31 cellular contexts compared by ENCODE assay signal in the genomic region with DNA sequence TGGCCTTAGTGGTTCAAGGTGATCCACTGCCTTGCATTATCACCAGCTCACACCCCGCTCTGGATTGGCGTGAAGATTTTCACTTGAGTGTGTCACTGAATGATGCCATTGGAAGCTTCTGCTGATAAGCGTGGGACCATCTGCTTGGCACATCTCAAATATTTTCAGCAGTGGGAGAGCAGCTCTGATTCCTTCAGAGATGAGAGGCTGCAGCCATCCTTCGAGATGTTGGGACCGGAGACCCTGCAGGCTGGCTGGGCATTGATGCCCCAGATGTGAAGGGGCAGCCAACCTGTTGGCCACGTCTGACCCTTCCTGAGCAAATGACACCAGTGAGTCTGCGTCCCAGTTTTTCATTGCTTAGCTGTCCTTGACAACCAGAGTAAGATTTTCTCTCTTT. TPM values are rescaled to one million over a fixed set of nuclear protein-coding genes. Genes with fewer than 3 reads are reported as not detected.
"Had no signal": no experiment of that assay in that cellular context is flagged by ENCODE, and none has a peak within 500 bp of the region (broad histone marks: within the 10 kb centered on the region; RNA-seq: fewer than 3 reads in every experiment).

A gene (plus strand): TSS at position 187 of the 400 bp plus-strand sequence. CDS start 15,968 bp downstream, outside the sequence.

- DNase-seq: activated CD4-positive, alpha-beta T cell treated with anti-CD3 and anti-CD28 coated beads for 48 hours; activated CD4-positive, alpha-beta T cell treated with anti-CD3 and anti-CD28 coated beads, Interleukin-2, amount 50 U/mL, for 48 hours; activated CD8-positive, alpha-beta memory T cell treated with anti-CD3 and anti-CD28 coated beads for 24 hours; activated gamma-delta T cell treated with Interleukin-2 at 50 U/mL for 16 hours; activated naive CD8-positive, alpha-beta T cell treated with anti-CD3 and anti-CD28 coated beads, Interleukin-2, amount 50 U/mL, for 24 hours; effector memory CD4-positive, alpha-beta T cell; gastrocnemius medialis; left colon; mammary epithelial cell; naive thymus-derived CD8-positive, alpha-beta T cell; right lobe of liver; small intestine; stimulated activated CD4-positive, alpha-beta T cell treated with anti-CD3 and anti-CD28 coated beads, Interleukin-4, amount 100 ng/mL, for 24 hours; T-helper 17 cell; T1000; upper lobe of left lung; WERI-Rb-1 had no signal

- H2AFZ ChIP-seq: hepatocyte, neural progenitor cell had no signal

- H3K4me1 ChIP-seq: gastrocnemius medialis, neural progenitor cell, right lobe of liver, upper lobe of left lung, vagina had no signal

- H3K9me3 Mint-ChIP-seq: activated naive CD4-positive, alpha-beta T cell treated with anti-CD3 and anti-CD28 coated beads, Interleukin-2, amount 50 U/mL, for 24 hours; activated naive CD8-positive, alpha-beta T cell treated with anti-CD3 and anti-CD28 coated beads, Interleukin-2, amount 50 U/mL, for 24 hours; mesothelial cell of epicardium; naive thymus-derived CD8-positive, alpha-beta T cell; neural progenitor cell; stimulated activated effector memory CD8-positive, alpha-beta T cell treated with anti-CD3 and anti-CD28 coated beads, Interleukin-12 subunit alpha, Interleukin-12 subunit beta, amount 100 ng/mL, for 72 hours; stimulated activated naive CD8-positive, alpha-beta T cell treated with anti-CD3 and anti-CD28 coated beads, Interleukin-15, Interleukin-2, amounts not matched to agents 100 ng/mL and 50 ng/mL, for 24 hours had no signal

- H3K79me2 ChIP-seq: hepatocyte had no signal

- H3K36me3 ChIP-seq: gastrocnemius medialis, neural progenitor cell, right lobe of liver, upper lobe of left lung, vagina, WERI-Rb-1 had no signal

- H3K4me1 Mint-ChIP-seq: activated naive CD4-positive, alpha-beta T cell treated with anti-CD3 and anti-CD28 coated beads, Interleukin-2, amount 50 U/mL, for 24 hours; activated naive CD8-positive, alpha-beta T cell treated with anti-CD3 and anti-CD28 coated beads, Interleukin-2, amount 50 U/mL, for 24 hours; naive thymus-derived CD8-positive, alpha-beta T cell; stimulated activated effector memory CD8-positive, alpha-beta T cell treated with anti-CD3 and anti-CD28 coated beads, Interleukin-12 subunit alpha, Interleukin-12 subunit beta, amount 100 ng/mL, for 72 hours; T-helper 17 cell had no signal

- H3K9ac ChIP-seq: neural progenitor cell had no signal

- H3K27ac Mint-ChIP-seq: activated naive CD4-positive, alpha-beta T cell treated with anti-CD3 and anti-CD28 coated beads, Interleukin-2, amount 50 U/mL, for 24 hours; activated naive CD8-positive, alpha-beta T cell treated with anti-CD3 and anti-CD28 coated beads, Interleukin-2, amount 50 U/mL, for 24 hours; mesothelial cell of epicardium; naive thymus-derived CD8-positive, alpha-beta T cell; neural progenitor cell; stimulated activated effector memory CD8-positive, alpha-beta T cell treated with anti-CD3 and anti-CD28 coated beads, Interleukin-12 subunit alpha, Interleukin-12 subunit beta, amount 100 ng/mL, for 72 hours; stimulated activated naive CD8-positive, alpha-beta T cell treated with anti-CD3 and anti-CD28 coated beads, Interleukin-15, Interleukin-2, amounts not matched to agents 100 ng/mL and 50 ng/mL, for 24 hours; T-helper 17 cell had no signal

- H3K4me3 ChIP-seq: gastrocnemius medialis, hepatocyte, neural progenitor cell, right lobe of liver, upper lobe of left lung, vagina had no signal

- H3K4me2 ChIP-seq: hepatocyte, neural progenitor cell had no signal

- H3K27ac ChIP-seq: gastrocnemius medialis, hepatocyte, neural progenitor cell, right lobe of liver, upper lobe of left lung, vagina, WERI-Rb-1 had no signal

- H3K4me3 Mint-ChIP-seq: activated naive CD4-positive, alpha-beta T cell treated with anti-CD3 and anti-CD28 coated beads, Interleukin-2, amount 50 U/mL, for 24 hours; activated naive CD8-positive, alpha-beta T cell treated with anti-CD3 and anti-CD28 coated beads, Interleukin-2, amount 50 U/mL, for 24 hours; mesothelial cell of epicardium; naive thymus-derived CD8-positive, alpha-beta T cell; neural progenitor cell; stimulated activated effector memory CD8-positive, alpha-beta T cell treated with anti-CD3 and anti-CD28 coated beads, Interleukin-12 subunit alpha, Interleukin-12 subunit beta, amount 100 ng/mL, for 72 hours; stimulated activated naive CD8-positive, alpha-beta T cell treated with anti-CD3 and anti-CD28 coated beads, Interleukin-15, Interleukin-2, amounts not matched to agents 100 ng/mL and 50 ng/mL, for 24 hours; T-helper 17 cell had no signal

- H3K9me3 ChIP-seq: gastrocnemius medialis, right lobe of liver, upper lobe of left lung, vagina had no signal

- H3K27me3 ChIP-seq: neural progenitor cell, right lobe of liver, upper lobe of left lung, vagina had no signal

- ATAC-seq: activated CD4-positive, CD25-positive, alpha-beta regulatory T cell treated with anti-CD3 and anti-CD28 coated beads, Interleukin-2, amount 50 U/mL, for 24 hours; activated naive CD8-positive, alpha-beta T cell treated with anti-CD3 and anti-CD28 coated beads, Interleukin-2, amount 50 U/mL, for 24 hours; gastrocnemius medialis; left colon; naive thymus-derived CD8-positive, alpha-beta T cell; right lobe of liver; stimulated activated effector memory CD8-positive, alpha-beta T cell treated with anti-CD3 and anti-CD28 coated beads, Interleukin-12 subunit alpha, Interleukin-12 subunit beta, amount 100 ng/mL, for 72 hours; T-helper 17 cell had no signal

- H3K36me3 Mint-ChIP-seq: activated naive CD4-positive, alpha-beta T cell treated with anti-CD3 and anti-CD28 coated beads, Interleukin-2, amount 50 U/mL, for 24 hours; mesothelial cell of epicardium; naive thymus-derived CD8-positive, alpha-beta T cell; neural progenitor cell; stimulated activated effector memory CD8-positive, alpha-beta T cell treated with anti-CD3 and anti-CD28 coated beads, Interleukin-12 subunit alpha, Interleukin-12 subunit beta, amount 100 ng/mL, for 72 hours had no signal

RNA-seq across cellular contexts. Expression of the gene that starts here (rescaled TPM):
- total RNA-seq: dermis microvascular lymphatic vessel endothelial cell; epithelial cell of proximal tubule; gastrocnemius medialis; hepatocyte; left colon; mammary epithelial cell; mesothelial cell of epicardium; naive thymus-derived CD8-positive, alpha-beta T cell; renal cortical epithelial cell; right lobe of liver; subcutaneous adipose tissue; T-helper 17 cell had no signal
- polyA plus RNA-seq: hepatocyte; keratinocyte; liver; mammary epithelial cell; naive thymus-derived CD8-positive, alpha-beta T cell; small intestine had no signal
